21 cellular contexts compared by ENCODE assay signal in the genomic region with DNA sequence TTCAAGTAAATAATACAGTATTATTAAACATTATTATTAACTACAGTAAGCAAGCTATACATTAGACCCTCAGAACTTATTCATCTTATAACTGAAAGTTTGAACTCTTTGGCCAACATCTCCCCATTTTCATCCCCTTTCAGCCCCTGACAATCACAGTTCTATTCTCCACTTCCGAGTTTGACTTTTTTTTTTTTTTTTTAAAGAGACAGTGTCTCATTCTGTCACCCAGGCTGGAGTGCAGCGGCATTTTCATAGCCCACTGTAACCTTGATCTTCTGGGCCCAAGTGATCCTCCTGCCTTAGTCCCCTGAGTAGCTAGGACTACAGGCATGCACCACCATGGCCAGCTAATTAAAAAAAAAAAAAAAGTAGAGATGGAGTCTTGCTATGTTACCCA. TPM values are rescaled to one million over a fixed set of nuclear protein-coding genes. Genes with fewer than 3 reads are reported as not detected.
DNase-seq lines count a peak whose midpoint lies in the region; TF ChIP-seq lines count a peak whose summit lies in the region.
"Had no signal": no experiment of that assay in that cellular context is flagged by ENCODE, and none has a peak within 500 bp of the region (broad histone marks: within the 10 kb centered on the region; RNA-seq: fewer than 3 reads in every experiment).

No MANE protein-coding gene starts in this region.

- POLR2A ChIA-PET in HEK293T (lab: Yijun Ruan, JAX), result no interaction called here

- H3K27ac ChIP-seq in OCI-LY3 (ENCODE audit: low read length) (no peak overlapping the region), neuronal stem cell (replicated peaks; ENCODE audit: low read length) (no peak overlapping the region)
- H3K27ac ChIP-seq: BLaER1 had no signal

- H3K4ac ChIP-seq in neuronal stem cell (ENCODE audit: low read length), result no peak overlapping the region

- no peak for TF ChIP-seq CTCF in OCI-LY3 (IDR thresholded peaks at IDR 0.05; ENCODE audit: low read depth, low read length)

- H3K14ac ChIP-seq in neuronal stem cell (ENCODE audit: low read length), result no peak overlapping the region

- H2BK120ac ChIP-seq in neuronal stem cell (ENCODE audit: low read depth, low read length), result no peak overlapping the region

- no peak overlapping the region for H3K18ac ChIP-seq in neuronal stem cell (ENCODE audit: low read length)

- no peaks in the 10 kb centered on the region for H3K79me1 ChIP-seq in neuronal stem cell (ENCODE audit: low read depth, low read length)

- H3K36me3 ChIP-seq in OCI-LY3 (replicated peaks; ENCODE audit: low read depth, low read length) (no peaks in the 10 kb centered on the region), neuronal stem cell (replicated peaks in 1 of 2; ENCODE audit: control insufficient read depth in 2 of 2, insufficient read depth in 2 of 2, low read length in 2 of 2) (no peaks in the 10 kb centered on the region)
- H3K36me3 ChIP-seq: BE2C, BLaER1 had no signal

- no peak overlapping the region for H2BK5ac ChIP-seq in neuronal stem cell (ENCODE audit: low read length)

- no peaks in the 10 kb centered on the region for H4K20me1 ChIP-seq in OCI-LY3 (ENCODE audit: insufficient read depth, low read length)
- H4K20me1 ChIP-seq: BLaER1 had no signal

- H4K8ac ChIP-seq in neuronal stem cell (ENCODE audit: low read depth, low read length), result no peak overlapping the region

- no peak overlapping the region for H2BK12ac ChIP-seq in neuronal stem cell (ENCODE audit: low read length)

- H3K4me3 ChIP-seq in OCI-LY3 (ENCODE audit: low read length) (no peak overlapping the region), neuronal stem cell (ENCODE audit: low read length in 2 of 2) (no peak overlapping the region)
- H3K4me3 ChIP-seq: BLaER1 had no signal

- no peaks in the 10 kb centered on the region for H3K4me1 ChIP-seq in OCI-LY3 (ENCODE audit: low read length)
- peaks cover 3 to 5% of the 10 kb centered on the region in 2 donors for H3K4me1 ChIP-seq in neuronal stem cell (ENCODE audit: control insufficient read depth in 2 of 2, insufficient read depth in 1 of 2, low read depth in 1 of 2, low read length in 2 of 2)
- H3K4me1 ChIP-seq: BE2C had no signal

- no peak overlapping the region for H3K23ac ChIP-seq in neuronal stem cell (ENCODE audit: low read depth, low read length, poor library complexity)

- H3K9ac ChIP-seq in OCI-LY3 (ENCODE audit: low read length), result no peak overlapping the region
- H3K9ac ChIP-seq in neuronal stem cell (ENCODE audit: low read depth, low read length, poor library complexity), result no peak overlapping the region
- H3K9ac ChIP-seq: BLaER1 had no signal

- no CpG with 5 or more reads among the region's 2 CpGs for WGBS in neuronal stem cell (ENCODE audit: extremely low coverage in 2 of 2, insufficient read length in 2 of 2, insufficient replicate concordance in 1 of 2), 2 donors

- no peak overlapping the region for H4K91ac ChIP-seq in neuronal stem cell (ENCODE audit: low read depth, low read length, poor library complexity)

- 0 out of 2 replicates have a peak overlapping the region, but pooled peaks have one; percentile 7 for H2AFZ ChIP-seq in OCI-LY3 (ENCODE audit: low read depth, low read length)
- no peak overlapping the region for H2AFZ ChIP-seq in neuronal stem cell (ENCODE audit: low read length)

- H3K9me3 ChIP-seq in OCI-LY3 (ENCODE audit: insufficient read depth, low read length) (0 out of 2 replicates have a peak, but pooled peaks cover 3% of the 10 kb centered on the region), neuronal stem cell (replicated peaks in 1 of 2; ENCODE audit: control insufficient read depth in 2 of 2, insufficient read depth in 1 of 2, low read depth in 1 of 2, low read length in 2 of 2) (peaks cover 0 to 3% of the 10 kb centered on the region in 2 donors)
- H3K9me3 ChIP-seq: BE2C had no signal

- CTCF ChIA-PET in HEK293T (lab: Yijun Ruan, JAX), result no interaction called here

- H3K4me2 ChIP-seq in OCI-LY3 (ENCODE audit: low read length) (no peak overlapping the region), neuronal stem cell (ENCODE audit: insufficient read depth, low read length, poor library complexity, severe bottlenecking) (no peak overlapping the region)
- H3K4me2 ChIP-seq: BLaER1 had no signal

- H2AK5ac ChIP-seq in neuronal stem cell (ENCODE audit: low read depth, low read length), result no peak overlapping the region

- DNase-seq in HEK293T (ENCODE audit: extremely low spot score), result no peak
- DNase-seq in islet precursor cell, result peak; percentile 5
- no peak for DNase-seq in GF-D8 (lab: John Stamatoyannopoulos, UW)
- DNase-seq in neuronal stem cell (ENCODE audit: low spot score), result no peak
- DNase-seq: 8988T; ACHN; BE2C; C1 segment of cervical spinal cord; CD4-positive, alpha-beta memory T cell; CD4-positive, CD25-positive, alpha-beta regulatory T cell; CD8-positive, alpha-beta memory T cell; COR-L47; DMS 273 treated with DMSO at 0.1 percent for 48 hours; DMS153; DMS53; DMS79; DND-41; EL; GDM1 had no signal

- H3K79me2 ChIP-seq in OCI-LY3 (ENCODE audit: low read length), result no peaks in the 10 kb centered on the region

- no peaks in the 10 kb centered on the region for H3K27me3 ChIP-seq in OCI-LY3 (ENCODE audit: low read depth, low read length)
- H3K27me3 ChIP-seq in neuronal stem cell (ENCODE audit: control insufficient read depth in 3 of 3, insufficient read depth in 3 of 3, low read depth in 1 of 3, low read length in 3 of 3), result no peaks in the 10 kb centered on the region
- H3K27me3 ChIP-seq: BE2C, BLaER1 had no signal

- H2BK15ac ChIP-seq in neuronal stem cell (ENCODE audit: low read length), result no peak overlapping the region

TF ChIP-seq in HEK293T, 16 proteins besides CTCF, POLR2A, EP300 and RAD21:
- peak; percentile 83 for TF ChIP-seq ZNF384 (IDR thresholded peaks at IDR 0.05)
- no peak for TF ChIP-seq NFRKB (IDR thresholded peaks at IDR 0.05)

RNA-seq across cellular contexts. Expression of a gene that starts 41.3 kb away (rescaled TPM):
- 183 TPM for polyA plus RNA-seq in neuronal stem cell (2013, experiment 1 of 2)
- polyA plus RNA-seq in neuronal stem cell (2013, experiment 2 of 2), result 174 TPM
